ENCODE assay signal across 20 cellular contexts in the genomic region with DNA sequence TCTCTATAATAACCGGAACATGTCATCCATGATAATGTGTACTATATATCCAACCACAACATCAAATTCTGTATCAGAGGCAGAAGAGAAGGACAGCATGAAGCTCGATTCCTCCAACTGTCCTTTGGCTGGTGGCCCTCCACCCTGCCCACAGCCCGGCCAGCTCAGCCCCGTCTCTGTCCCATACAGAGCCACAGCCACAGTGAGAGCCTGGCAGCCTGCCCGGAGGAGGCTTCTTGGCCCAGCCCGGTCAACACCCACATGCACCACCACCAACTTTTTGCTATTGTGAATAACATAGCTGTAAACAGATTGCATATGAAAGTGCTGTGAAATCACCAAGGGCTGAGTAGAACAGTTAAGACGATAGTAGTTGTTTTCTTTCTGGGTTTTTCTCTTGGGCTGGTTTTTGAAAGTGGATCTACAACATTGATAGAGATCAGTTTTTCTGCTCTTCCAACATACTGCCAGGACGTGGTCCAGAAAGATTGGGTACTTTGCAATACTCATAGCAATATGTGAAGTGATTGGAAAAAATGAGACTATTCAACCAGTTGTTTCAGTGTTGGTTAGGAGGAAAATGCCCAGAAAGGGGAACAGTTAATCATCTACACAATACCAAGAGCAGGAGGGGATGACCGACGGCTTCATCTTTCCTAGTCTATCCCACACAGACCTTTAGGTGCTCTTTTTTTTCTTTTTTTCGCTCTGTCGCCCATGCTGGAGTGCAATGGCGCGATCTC. TPM values are rescaled to one million over a fixed set of nuclear protein-coding genes. Genes with fewer than 3 reads are reported as not detected.
DNase-seq lines count a peak whose midpoint lies in the region; ATAC-seq, FAIRE-seq and TF ChIP-seq lines count a peak whose summit lies in the region.
"Had no signal": no experiment of that assay in that cellular context is flagged by ENCODE, and none has a peak within 500 bp of the region (broad histone marks: within the 10 kb centered on the region; RNA-seq: fewer than 3 reads in every experiment).

No MANE protein-coding gene starts in this region.

- 80% methylated on average over 14 of the region's 14 CpGs for WGBS in GM12878 (ENCODE audit: insufficient coverage, insufficient replicate concordance, low lambda C conversion rate, missing lambda C conversion rate)
- WGBS in spleen, 5 donors: 82 to 95% (median 87%) methylated on average over 14 of the region's 14 CpGs

- H3K27me3 Mint-ChIP-seq in activated naive CD4-positive, alpha-beta T cell treated with anti-CD3 and anti-CD28 coated beads, Interleukin-2, amount 10 ng/mL, durations not matched to agents 7 days and 5 days: peaks cover 22% of the 10 kb centered on the region
- no peaks in the 10 kb centered on the region for H3K27me3 Mint-ChIP-seq in neural progenitor cell (ENCODE audit: insufficient read depth, low read depth)

- DNase-seq in activated naive CD4-positive, alpha-beta T cell treated with Interleukin-2 at 50 U/mL for 16 hours: peak; percentile 34
- no peak for DNase-seq in activated naive CD4-positive, alpha-beta T cell treated with anti-CD3 and anti-CD28 coated beads, Interleukin-2, amount 10 ng/mL, durations not matched to agents 7 days and 5 days
- DNase-seq in GM12878 (ENCODE audit: low read depth, low spot score): peak; percentile 65
- DNase-seq in spleen: peak; percentile 57
- no peak for DNase-seq in left lung
- DNase-seq in NOMO-1 treated with dmso at 0.1 percent for 144 hours (lab: John Stamatoyannopoulos, UW; ENCODE audit: unreplicated experiment): no peak
- no peak for DNase-seq in neural progenitor cell (ENCODE audit: low spot score)
- DNase-seq: activated CD8-positive, alpha-beta memory T cell treated with anti-CD3 and anti-CD28 coated beads, Interleukin-2, amount 50 U/mL, for 4 hours; Calu3; erythroblast; MM.1S; NCI-H1930; NCI-H510A treated with DMSO at 0.1 percent for 48 hours; PC-3; sigmoid colon; SK-N-SH had no signal

- CTCF ChIA-PET in activated naive CD4-positive, alpha-beta T cell treated with anti-CD3 and anti-CD28 coated beads, Interleukin-2, amount 10 ng/mL, durations not matched to agents 7 days and 5 days (lab: Charles Lee): no interaction called here
- CTCF ChIA-PET in GM12878 (lab: Yijun Ruan, JAX): interaction anchor here (0.6 to 3.6 kb wide), 2 partner anchors 23 to 27 kb away, joined by 4 to 17 read pairs; partner anchors contain the start of gene PEX26

- H3K4me3 ChIP-seq in GM12878 (0 out of 2 replicates have a peak overlapping the region, but pooled peaks have one; percentile 18), spleen (no peak overlapping the region), left lung (no peak overlapping the region), neural progenitor cell (no peak overlapping the region)
- H3K4me3 ChIP-seq: coronary artery, sigmoid colon had no signal

- POLR2A ChIA-PET in GM12878 (lab: Charles Lee): interaction anchor here (1.4 to 2.0 kb wide), 3 partner anchors 9 to 49 kb away, joined by 3 to 5 read pairs (median 4); no protein-coding TSS in a partner anchor

- H3K9ac ChIP-seq in GM12878 (ENCODE audit: control insufficient read depth, insufficient read depth, low read length): no peak overlapping the region
- H3K9ac ChIP-seq in neural progenitor cell: no peak overlapping the region
- H3K9ac ChIP-seq: SK-N-SH had no signal

- H3F3A ChIP-seq in neural progenitor cell (ENCODE audit: low read depth): no peaks in the 10 kb centered on the region

- peaks cover 13% of the 10 kb centered on the region for H3K9me3 Mint-ChIP-seq in activated naive CD4-positive, alpha-beta T cell treated with anti-CD3 and anti-CD28 coated beads, Interleukin-2, amount 10 ng/mL, durations not matched to agents 7 days and 5 days
- peaks cover 6% of the 10 kb centered on the region for H3K9me3 Mint-ChIP-seq in neural progenitor cell

- H3K9me3 ChIP-seq in GM12878 (replicated peaks; ENCODE audit: control insufficient read depth, insufficient read depth, low read length): peaks cover 28% of the 10 kb centered on the region
- H3K9me3 ChIP-seq in spleen: peaks cover 0 to 7% (median 0%) of the 10 kb centered on the region in 8 donors
- H3K9me3 ChIP-seq in left lung: no peaks in the 10 kb centered on the region
- H3K9me3 ChIP-seq in neural progenitor cell (ENCODE audit: low read depth): no peaks in the 10 kb centered on the region
- H3K9me3 ChIP-seq: sigmoid colon, SK-N-SH had no signal

- H3K36me3 ChIP-seq in GM12878 (ENCODE audit: control insufficient read depth in 2 of 2, insufficient read depth in 2 of 2, low read length in 1 of 2) (no peaks in the 10 kb centered on the region), spleen (peaks cover 0 to 43% (median 0%) of the 10 kb centered on the region in 6 donors), left lung (peaks cover 0 to 5% of the 10 kb centered on the region in 2 donors), neural progenitor cell (no peaks in the 10 kb centered on the region)

- no peak for TF ChIP-seq RAD21 in GM12878 (IDR thresholded peaks at IDR 0.05; ENCODE audit: insufficient read depth, low read depth, low read length)

- H3K4me1 ChIP-seq in GM12878 (ENCODE audit: control insufficient read depth, insufficient read depth, low read length): peaks cover 32% of the 10 kb centered on the region
- H3K4me1 ChIP-seq in spleen: no peaks in the 10 kb centered on the region
- H3K4me1 ChIP-seq in left lung: no peaks in the 10 kb centered on the region
- H3K4me1 ChIP-seq in neural progenitor cell: no peaks in the 10 kb centered on the region
- H3K4me1 ChIP-seq: sigmoid colon had no signal

- ATAC-seq in GM19463 (IDR thresholded peaks at IDR 0.05; ENCODE audit: unreplicated experiment): peak; percentile 50
- ATAC-seq in GM12878: peak; percentile 76
- no peak for ATAC-seq in left lung
- ATAC-seq: PC-3 had no signal

- no peak for FAIRE-seq in GM12878 (lab: Jason Lieb, UNC)
- FAIRE-seq: G401.6 had no signal

- TF ChIP-seq CTCF in GM12878 (IDR thresholded peaks at IDR 0.05 in 2 of 3, conservative IDR thresholded peaks at IDR 0.05 in 1 of 3; ENCODE audit: control insufficient read depth in 2 of 3, extremely low read depth in 1 of 3, insufficient read depth in 1 of 3, low read depth in 3 of 3, low read length in 3 of 3) (no peak), spleen (IDR thresholded peaks at IDR 0.05 in 8 of 11, conservative IDR thresholded peaks at IDR 0.05 in 3 of 11) (no peak), left lung (IDR thresholded peaks at IDR 0.05) (no peak), neural progenitor cell (IDR thresholded peaks at IDR 0.05) (no peak)

- H3K27me3 ChIP-seq in GM12878 (replicated peaks in 1 of 2; ENCODE audit: control insufficient read depth in 2 of 2, insufficient read depth in 2 of 2, low read length in 1 of 2) (no peaks in the 10 kb centered on the region), spleen (replicated peaks in 1 of 7) (no peaks in the 10 kb centered on the region), left lung (peaks cover 0 to 12% of the 10 kb centered on the region in 2 donors), neural progenitor cell (peaks cover 7% of the 10 kb centered on the region)

- H3K79me2 ChIP-seq in GM12878 (ENCODE audit: control insufficient read depth, insufficient read depth, low read length) (peaks cover 3% of the 10 kb centered on the region), neural progenitor cell (ENCODE audit: low read depth) (no peaks in the 10 kb centered on the region)

- intact Hi-C loops in GM12878 (cut with micrococcal nuclease; ENCODE audit: unreplicated experiment) (loop anchor here (10.0 kb wide), 1 partner anchor 129 kb away; no protein-coding TSS in a partner anchor), spleen (cut with DNase I; ENCODE audit: low total_unique reads) (no loop called here), left lung (cut with DNase I) (no loop called here)

- H3K4me2 ChIP-seq in GM12878 (ENCODE audit: control insufficient read depth, insufficient read depth): no peak overlapping the region
- no peak overlapping the region for H3K4me2 ChIP-seq in neural progenitor cell
- H3K4me2 ChIP-seq: SK-N-SH had no signal

- no peak overlapping the region for H3K4me3 Mint-ChIP-seq in activated naive CD4-positive, alpha-beta T cell treated with anti-CD3 and anti-CD28 coated beads, Interleukin-2, amount 10 ng/mL, durations not matched to agents 7 days and 5 days
- H3K4me3 Mint-ChIP-seq in neural progenitor cell: no peak overlapping the region
- H3K4me3 Mint-ChIP-seq: mesothelial cell of epicardium had no signal

- TF ChIP-seq POLR2A in GM12878 (IDR thresholded peaks at IDR 0.05; ENCODE audit: low read depth, low read length): no peak
- TF ChIP-seq POLR2A in spleen (IDR thresholded peaks at IDR 0.05): no peak

- SMC1A ChIA-PET in GM12878 (lab: Charles Lee; ENCODE audit: uncharacterized antibody, unreplicated experiment): interaction anchor here (4.1 to 4.7 kb wide), 3 partner anchors 15 to 27 kb away, joined by 20 to 31 read pairs (median 20); partner anchors contain the start of gene PEX26

- peaks cover 34% of the 10 kb centered on the region for H3K36me3 Mint-ChIP-seq in activated naive CD4-positive, alpha-beta T cell treated with anti-CD3 and anti-CD28 coated beads, Interleukin-2, amount 10 ng/mL, durations not matched to agents 7 days and 5 days
- H3K36me3 Mint-ChIP-seq in neural progenitor cell: peaks cover 9% of the 10 kb centered on the region

- no TSS peak for BruUV-seq in GM12878 (replicated peaks; lab: Mats Ljungman, UMichigan)

- 0 out of 4 replicates have a peak, but pooled peaks of 1 of the 2 experiments have one; percentile 22 for TF ChIP-seq EP300 in GM12878 (IDR thresholded peaks at IDR 0.05; ENCODE audit: borderline replicate concordance in 1 of 2, control insufficient read depth in 1 of 2, low read depth in 2 of 2, low read length in 2 of 2)

- RAD21 ChIA-PET in GM12878 (lab: Charles Lee; ENCODE audit: unreplicated experiment): interaction anchor here (0.9 to 5.0 kb wide), 4 partner anchors 15 to 46 kb away, joined by 3 to 21 read pairs (median 4); partner anchors contain the start of gene USP18

- no peaks in the 10 kb centered on the region for H3K4me1 Mint-ChIP-seq in activated naive CD4-positive, alpha-beta T cell treated with anti-CD3 and anti-CD28 coated beads, Interleukin-2, amount 10 ng/mL, durations not matched to agents 7 days and 5 days
- H3K4me1 Mint-ChIP-seq in neural progenitor cell: no peaks in the 10 kb centered on the region
- H3K4me1 Mint-ChIP-seq: mesothelial cell of epicardium had no signal

- in situ Hi-C loops in GM12878 (cut with MboI): no loop called here

- no peak overlapping the region for H3K27ac Mint-ChIP-seq in activated naive CD4-positive, alpha-beta T cell treated with anti-CD3 and anti-CD28 coated beads, Interleukin-2, amount 10 ng/mL, durations not matched to agents 7 days and 5 days
- H3K27ac Mint-ChIP-seq in neural progenitor cell: no peak overlapping the region
- H3K27ac Mint-ChIP-seq: mesothelial cell of epicardium had no signal

- H3K27ac ChIP-seq in GM12878 (ENCODE audit: control insufficient read depth, insufficient read depth): peak overlapping the region; percentile 96
- no peak overlapping the region for H3K27ac ChIP-seq in spleen
- no peak overlapping the region for H3K27ac ChIP-seq in left lung
- no peak overlapping the region for H3K27ac ChIP-seq in neural progenitor cell
- H3K27ac ChIP-seq: coronary artery, sigmoid colon had no signal

- H2AFZ ChIP-seq in GM12878 (ENCODE audit: control insufficient read depth, low read depth, low read length) (no peak overlapping the region), neural progenitor cell (replicated peaks) (no peak overlapping the region)

- H4K20me1 ChIP-seq in GM12878 (ENCODE audit: control insufficient read depth, insufficient read depth): no peaks in the 10 kb centered on the region
- no peaks in the 10 kb centered on the region for H4K20me1 ChIP-seq in neural progenitor cell (ENCODE audit: low read depth)

RNA-seq across cellular contexts. Expression of gene TUBA8, which starts 6.9 kb away (rescaled TPM):
- 7.2 and 8.4 TPM in 2 replicates for total RNA-seq in GM12878 (2013; cell fraction: nucleolus; rRNA removed)
- total RNA-seq in GM12878 (2014; rRNA removed): 20.9 and 24.1 TPM in 2 replicates
- total RNA-seq in GM12878 (2014; rRNA removed; fragmentation: Illumina TruSeq; extraction: Trizol): 11.9 and 14.7 TPM in 2 replicates
- 21.0 and 21.1 TPM in 2 replicates for total RNA-seq in GM12878 (2021)
- 7.9 TPM for polyA plus RNA-seq in GM12878 (2011; ENCODE audit: low read depth)
- 4.1 and 7.0 TPM in 2 replicates for polyA plus RNA-seq in GM12878 (2011; rRNA removed)
- polyA plus RNA-seq in GM12878 (2011; cell fraction: cytosol; rRNA removed): 11.6 and 12.3 TPM in 2 replicates
- polyA plus RNA-seq in GM12878 (2011; cell fraction: nucleus; rRNA removed): 6.2 and 6.5 TPM in 2 replicates
- polyA plus RNA-seq in GM12878 (2012): 8.5 and 13.0 TPM in 2 replicates
- polyA plus RNA-seq in GM12878 (2014; fragmentation: Illumina TruSeq; extraction: Trizol): 13.1 and 23.7 TPM in 2 replicates
- polyA plus RNA-seq in GM12878 (2014; fragmentation: Nextera tagmentation; extraction: Ambion mirVana): 1 to 10 TPM; 2.2 to 5.5 TPM
- 25.5 and 26.0 TPM in 2 replicates for polyA plus RNA-seq in GM12878 (2014; rRNA removed)
- polyA plus RNA-seq in GM12878 (2016; fragmentation: Nextera tagmentation; extraction: Ambion mirVana): 10 to 100 TPM; 27.3 to 30.3 TPM
- 4.2 and 7.4 TPM in 2 replicates for polyA minus RNA-seq in GM12878 (2011; rRNA and poly(A)+ RNA removed)
- 1.4 and 1.6 TPM in 2 replicates for polyA minus RNA-seq in GM12878 (2011; cell fraction: cytosol; rRNA and poly(A)+ RNA removed)
- 0.48 and 1.4 TPM in 2 replicates for polyA minus RNA-seq in GM12878 (2011; cell fraction: nucleus; rRNA and poly(A)+ RNA removed)
- 1 to 10 TPM; 2.6 to 5.7 (median 4.7) TPM for total RNA-seq in spleen
- 1 to 10 TPM; 2.2 to 3.9 (median 3.7) TPM for polyA plus RNA-seq in spleen
- total RNA-seq in left lung: under 1 TPM; 0.79 to 0.87 TPM
- 0.09 and 0.39 TPM in 2 replicates for total RNA-seq in neural progenitor cell (ENCODE audit: low replicate concordance)

RNA-seq across cellular contexts. Expression of gene PEX26, which starts 25.9 kb away (rescaled TPM):
- 32.1 and 35.1 TPM in 2 replicates for total RNA-seq in GM12878 (2013; cell fraction: nucleolus; rRNA removed)
- total RNA-seq in GM12878 (2014; rRNA removed) (24.1 and 25.8 TPM in 2 replicates), GM12878 (2014; rRNA removed; fragmentation: Illumina TruSeq; extraction: Trizol) (16.6 and 19.7 TPM in 2 replicates), GM12878 (2021) (50.0 and 50.8 TPM in 2 replicates), spleen (10 to 100 TPM; 29.2 to 41.0 (median 37.4) TPM), left lung (10 to 100 TPM; 35.8 to 39.4 TPM), neural progenitor cell (ENCODE audit: low replicate concordance) (22.9 and 36.6 TPM in 2 replicates)
- 10.9 TPM for polyA plus RNA-seq in GM12878 (2011; ENCODE audit: low read depth)
- polyA plus RNA-seq in GM12878 (2011; rRNA removed) (21.5 and 29.1 TPM in 2 replicates), GM12878 (2014; fragmentation: Illumina TruSeq; extraction: Trizol) (15.3 and 25.2 TPM in 2 replicates), GM12878 (2014; fragmentation: Nextera tagmentation; extraction: Ambion mirVana) (1 to 10 TPM in 1 of 2 experiments, under 1 TPM in 1; 0.79 to 1.1 TPM), GM12878 (2014; rRNA removed) (35.5 and 39.9 TPM in 2 replicates), GM12878 (2016; fragmentation: Nextera tagmentation; extraction: Ambion mirVana) (1 to 10 TPM; 6.2 to 6.9 TPM), spleen (10 to 100 TPM in 1 of 3 donors, 1 to 10 TPM in 2; 5.1 to 22.7 (median 7.1) TPM)
- polyA plus RNA-seq in GM12878 (2011; cell fraction: cytosol; rRNA removed): 45.9 and 46.4 TPM in 2 replicates
- 21.1 and 25.5 TPM in 2 replicates for polyA plus RNA-seq in GM12878 (2011; cell fraction: nucleus; rRNA removed)
- 20.4 and 25.0 TPM in 2 replicates for polyA plus RNA-seq in GM12878 (2012)
- 35.8 and 47.0 TPM in 2 replicates for polyA minus RNA-seq in GM12878 (2011; rRNA and poly(A)+ RNA removed)
- polyA minus RNA-seq in GM12878 (2011; cell fraction: cytosol; rRNA and poly(A)+ RNA removed): 16.1 and 18.3 TPM in 2 replicates
- 8.1 and 13.5 TPM in 2 replicates for polyA minus RNA-seq in GM12878 (2011; cell fraction: nucleus; rRNA and poly(A)+ RNA removed)

RNA-seq across cellular contexts. Expression of gene USP18, which starts 46.3 kb away (rescaled TPM):
- 9.9 and 10.7 TPM in 2 replicates for total RNA-seq in GM12878 (2013; cell fraction: nucleolus; rRNA removed)
- 58.5 and 66.4 TPM in 2 replicates for total RNA-seq in GM12878 (2014; rRNA removed)
- total RNA-seq in GM12878 (2014; rRNA removed; fragmentation: Illumina TruSeq; extraction: Trizol): 39.8 and 43.0 TPM in 2 replicates
- total RNA-seq in GM12878 (2021): 37.5 and 42.7 TPM in 2 replicates
- polyA plus RNA-seq in GM12878 (2011; ENCODE audit: low read depth): 29.6 TPM
- 83.5 and 84.7 TPM in 2 replicates for polyA plus RNA-seq in GM12878 (2011; rRNA removed)
- polyA plus RNA-seq in GM12878 (2011; cell fraction: cytosol; rRNA removed): 76.9 and 77.8 TPM in 2 replicates
- polyA plus RNA-seq in GM12878 (2011; cell fraction: nucleus; rRNA removed): 54.3 and 59.3 TPM in 2 replicates
- polyA plus RNA-seq in GM12878 (2012): 29.4 and 36.3 TPM in 2 replicates
- 42.3 and 44.7 TPM in 2 replicates for polyA plus RNA-seq in GM12878 (2014; fragmentation: Illumina TruSeq; extraction: Trizol)
- polyA plus RNA-seq in GM12878 (2014; fragmentation: Nextera tagmentation; extraction: Ambion mirVana): 10 to 100 TPM; 53.0 to 65.7 TPM
- polyA plus RNA-seq in GM12878 (2014; rRNA removed): 53.0 and 65.8 TPM in 2 replicates
- 10 to 100 TPM; 60.6 to 66.8 TPM for polyA plus RNA-seq in GM12878 (2016; fragmentation: Nextera tagmentation; extraction: Ambion mirVana)
- 55.4 and 67.0 TPM in 2 replicates for polyA minus RNA-seq in GM12878 (2011; rRNA and poly(A)+ RNA removed)
- 17.2 and 18.8 TPM in 2 replicates for polyA minus RNA-seq in GM12878 (2011; cell fraction: cytosol; rRNA and poly(A)+ RNA removed)
- polyA minus RNA-seq in GM12878 (2011; cell fraction: nucleus; rRNA and poly(A)+ RNA removed): 8.5 and 12.8 TPM in 2 replicates
- 10 to 100 TPM in 1 of 7 donors, 1 to 10 TPM in 6; 3.9 to 12.0 (median 8.0) TPM for total RNA-seq in spleen
- 1 to 10 TPM; 3.3 to 7.8 (median 3.8) TPM for polyA plus RNA-seq in spleen
- total RNA-seq in left lung: 10 to 100 TPM; 10.5 to 22.3 TPM
- total RNA-seq in neural progenitor cell (ENCODE audit: low replicate concordance): 0.50 and 0.99 TPM in 2 replicates

Comparison
In these comparisons a context has a peak if more than half of its experiments do, and no peak if none do; other contexts are left out.
1. DNase-seq: peak in activated naive CD4-positive, alpha-beta T cell treated with Interleukin-2 at 50 U/mL for 16 hours (single experiment), GM12878 (single experiment) and spleen (single experiment); none in activated naive CD4-positive, alpha-beta T cell treated with anti-CD3 and anti-CD28 coated beads, Interleukin-2, amount 10 ng/mL, durations not matched to agents 7 days and 5 days (single experiment), left lung (0 of 2), NOMO-1 treated with dmso at 0.1 percent for 144 hours (single experiment) and neural progenitor cell (single experiment).